Comparison of ENCODE assay signal across 12 cellular contexts in genomic region chrX:125293792-125294780, GRCh38.
A peak's percentile ranks its signal among the peaks of the same experiment; 100 is the strongest.
DNase-seq lines count a peak whose midpoint lies in the region; ATAC-seq lines count a peak whose summit lies in the region.
"Had no signal": no experiment of that assay in that cellular context is flagged by ENCODE, and none has a peak within 500 bp of the region (broad histone marks: within the 10 kb centered on the region; RNA-seq: fewer than 3 reads in every experiment).

No MANE protein-coding gene starts in this region.

- no peaks in the 10 kb centered on the region for H3K27me3 Mint-ChIP-seq in T-helper 1 cell treated with Interleukin-12 subunit alpha and Interleukin-12 subunit beta and Interleukin-4 antibody, amounts not matched to agents 30 μg/mL and 1 μg/mL, for 36 hours (ENCODE audit: low read depth)

- no peaks in the 10 kb centered on the region for H3K9me3 Mint-ChIP-seq in T-helper 1 cell treated with Interleukin-12 subunit alpha and Interleukin-12 subunit beta and Interleukin-4 antibody, amounts not matched to agents 30 μg/mL and 1 μg/mL, for 36 hours

- H3K4me1 Mint-ChIP-seq in T-helper 1 cell treated with Interleukin-12 subunit alpha and Interleukin-12 subunit beta and Interleukin-4 antibody, amounts not matched to agents 30 μg/mL and 1 μg/mL, for 36 hours (ENCODE audit: low read depth) = peaks cover 11% of the 10 kb centered on the region

- DNase-seq in AML-193 (lab: John Stamatoyannopoulos, UW) (peak; percentile 22 to 26), middle frontal gyrus (ENCODE audit: extremely low spot score, low spot score) (no peak), COLO668 (lab: John Stamatoyannopoulos, UW; ENCODE audit: unreplicated experiment) (no peak), NCI-H526 (lab: John Stamatoyannopoulos, UW) (no peak), NCI-H345 treated with DMSO at 0.1 percent for 48 hours (lab: John Stamatoyannopoulos, UW; ENCODE audit: unreplicated experiment) (no peak)
- DNase-seq: C1 segment of cervical spinal cord, H9, midbrain, NCI-H345 had no signal

- ATAC-seq in GM19025 (IDR thresholded peaks at IDR 0.05; ENCODE audit: low read depth, unreplicated experiment) (peak; percentile 42), HG03108 (IDR thresholded peaks at IDR 0.05; ENCODE audit: unreplicated experiment) (peak; percentile 51)

- H3K36me3 Mint-ChIP-seq in T-helper 1 cell treated with Interleukin-12 subunit alpha and Interleukin-12 subunit beta and Interleukin-4 antibody, amounts not matched to agents 30 μg/mL and 1 μg/mL, for 36 hours (ENCODE audit: low read depth) = no peaks in the 10 kb centered on the region

- H3K27ac Mint-ChIP-seq in T-helper 1 cell treated with Interleukin-12 subunit alpha and Interleukin-12 subunit beta and Interleukin-4 antibody, amounts not matched to agents 30 μg/mL and 1 μg/mL, for 36 hours = peak overlapping the region; percentile 22
- H3K27ac Mint-ChIP-seq: H9 had no signal

- no peak overlapping the region for H3K4me3 Mint-ChIP-seq in T-helper 1 cell treated with Interleukin-12 subunit alpha and Interleukin-12 subunit beta and Interleukin-4 antibody, amounts not matched to agents 30 μg/mL and 1 μg/mL, for 36 hours
- H3K4me3 Mint-ChIP-seq: H9 had no signal

Comparison
In these comparisons a context has a peak if more than half of its experiments do, and no peak if none do; other contexts are left out.
1. DNase-seq: peak in AML-193 (2 of 2); none in middle frontal gyrus (single experiment), COLO668 (single experiment), NCI-H526 (0 of 2) and NCI-H345 treated with DMSO at 0.1 percent for 48 hours (single experiment).